Comparison of ENCODE assay signal across 8 cellular contexts in genomic region chr10:79067241-79068202, GRCh38. TPM values are rescaled to one million over a fixed set of nuclear protein-coding genes. Genes with fewer than 3 reads are reported as not detected.
DNase-seq lines count a peak whose midpoint lies in the region; ATAC-seq lines count a peak whose summit lies in the region.

No MANE protein-coding gene starts in this region.

- intact Hi-C loops in dendritic cell treated with granulocyte-macrophage colony-stimulating factor and Interleukin-4, amounts not matched to agents 40 ng/mL and 50 ng/mL, for 4 days (cut with micrococcal nuclease) = loop anchor here (2.0 to 5.0 kb wide), 4 partner anchors 17 to 215 kb away; no protein-coding TSS in a partner anchor

- H3K4me3 ChIP-seq in ACC112 (ENCODE audit: low read depth, low read length) = peak overlapping the region; percentile 98

- peak overlapping the region; percentile 31 for H2AFZ ChIP-seq in ACC112 (ENCODE audit: low read length, unreplicated experiment)

- H3K4me1 Mint-ChIP-seq in dendritic cell treated with granulocyte-macrophage colony-stimulating factor and Interleukin-4, amounts not matched to agents 40 ng/mL and 50 ng/mL, for 4 days (ENCODE audit: low read depth) = peaks cover 57% of the 10 kb centered on the region

- no peaks in the 10 kb centered on the region for H3K27me3 ChIP-seq in ACC112 (ENCODE audit: insufficient read depth, low read length)

- H3K27ac Mint-ChIP-seq in dendritic cell treated with granulocyte-macrophage colony-stimulating factor and Interleukin-4, amounts not matched to agents 40 ng/mL and 50 ng/mL, for 4 days = peak overlapping the region; percentile 71

- no peaks in the 10 kb centered on the region for H3K36me3 ChIP-seq in ACC112 (ENCODE audit: insufficient read depth, low read length)

- H3K79me2 ChIP-seq in ACC112 (ENCODE audit: control insufficient read depth, insufficient read depth, low read length, unreplicated experiment) = peaks cover 29% of the 10 kb centered on the region

- peak overlapping the region; percentile 74 for H3K4me3 Mint-ChIP-seq in dendritic cell treated with granulocyte-macrophage colony-stimulating factor and Interleukin-4, amounts not matched to agents 40 ng/mL and 50 ng/mL, for 4 days

- no peak for ATAC-seq in GM18519 (IDR thresholded peaks at IDR 0.05; ENCODE audit: low FRiP score, unreplicated experiment)

- no peaks in the 10 kb centered on the region for H3K9me3 Mint-ChIP-seq in dendritic cell treated with granulocyte-macrophage colony-stimulating factor and Interleukin-4, amounts not matched to agents 40 ng/mL and 50 ng/mL, for 4 days

- H3K4me1 ChIP-seq in ACC112 (ENCODE audit: control insufficient read depth, insufficient read depth, low read length, unreplicated experiment) = peaks cover 10% of the 10 kb centered on the region

- peaks cover 17% of the 10 kb centered on the region for H3K36me3 Mint-ChIP-seq in dendritic cell treated with granulocyte-macrophage colony-stimulating factor and Interleukin-4, amounts not matched to agents 40 ng/mL and 50 ng/mL, for 4 days (ENCODE audit: low read depth)

- H3K27ac ChIP-seq in ACC112 (ENCODE audit: low read depth, low read length) = peak overlapping the region; percentile 74; the same call in 1 of the 2 replicates

- DNase-seq in GM19240 (ENCODE audit: insufficient read length, low spot score) (peak; percentile 77), NCI-H460 (ENCODE audit: extremely low read depth, low read depth) (peak; percentile 68), left kidney (ENCODE audit: low read depth, low spot score) (peak; percentile 98)
- peak; percentile 62 to 68 for DNase-seq in activated CD4-positive, alpha-beta T cell treated with anti-CD3 and anti-CD28 coated beads, Interleukin-2, amount 50 U/mL, for 24 hours (ENCODE audit: low read depth in 1 of 2, low spot score in 1 of 2)
- DNase-seq in stimulated activated CD4-positive, alpha-beta T cell treated with anti-CD3 and anti-CD28 coated beads, Interleukin-1b, Interleukin-23, amount 100 ng/mL, for 1 hour (ENCODE audit: low read depth in 2 of 2) = peak; percentile 52 to 76

- peaks cover 5% of the 10 kb centered on the region for H3K27me3 Mint-ChIP-seq in dendritic cell treated with granulocyte-macrophage colony-stimulating factor and Interleukin-4, amounts not matched to agents 40 ng/mL and 50 ng/mL, for 4 days

RNA-seq across cellular contexts. Expression of gene ZMIZ1, which starts 1.2 kb away (rescaled TPM):
- 33.8 and 37.6 TPM in 2 replicates for total RNA-seq in NCI-H460 (2014; rRNA removed; shearing (Covaris generic))
- polyA plus RNA-seq in NCI-H460 (2014; cell fraction: nucleus; rRNA removed) = 14.5 and 22.3 TPM in 2 replicates
